In the genomic region with DNA sequence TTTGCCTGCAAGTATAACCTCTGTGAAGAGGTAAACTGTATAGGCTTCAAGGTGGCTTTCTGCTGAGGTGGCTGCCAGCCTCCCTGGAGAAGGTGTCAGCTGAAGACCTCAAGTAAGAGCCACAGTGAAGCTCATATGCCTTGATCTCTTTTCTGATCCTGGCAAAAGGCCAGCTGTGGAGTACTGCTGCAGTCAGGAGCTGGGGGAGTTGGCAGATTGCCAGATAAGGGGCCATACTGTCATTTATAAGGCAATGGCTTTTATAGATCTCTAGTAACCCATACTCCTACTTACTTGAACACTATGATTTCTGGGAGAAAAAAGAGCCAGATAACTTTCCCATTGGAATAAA, we compare ENCODE assay signal across 1 cellular context.
TF ChIP-seq lines count a peak whose summit lies in the region.

No MANE protein-coding gene starts in this region.

TF ChIP-seq in HEK293, 187 proteins besides CTCF, POLR2A, EP300 and RAD21 (continued from another document and continues in another):
- TF ChIP-seq, protein P1, sequence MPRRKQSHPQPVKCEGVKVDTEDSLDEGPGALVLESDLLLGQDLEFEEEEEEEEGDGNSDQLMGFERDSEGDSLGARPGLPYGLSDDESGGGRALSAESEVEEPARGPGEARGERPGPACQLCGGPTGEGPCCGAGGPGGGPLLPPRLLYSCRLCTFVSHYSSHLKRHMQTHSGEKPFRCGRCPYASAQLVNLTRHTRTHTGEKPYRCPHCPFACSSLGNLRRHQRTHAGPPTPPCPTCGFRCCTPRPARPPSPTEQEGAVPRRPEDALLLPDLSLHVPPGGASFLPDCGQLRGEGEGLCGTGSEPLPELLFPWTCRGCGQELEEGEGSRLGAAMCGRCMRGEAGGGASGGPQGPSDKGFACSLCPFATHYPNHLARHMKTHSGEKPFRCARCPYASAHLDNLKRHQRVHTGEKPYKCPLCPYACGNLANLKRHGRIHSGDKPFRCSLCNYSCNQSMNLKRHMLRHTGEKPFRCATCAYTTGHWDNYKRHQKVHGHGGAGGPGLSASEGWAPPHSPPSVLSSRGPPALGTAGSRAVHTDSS (tag by site-specific recombination; IDR thresholded peaks at IDR 0.05), result 0 out of 2 replicates have a peak, but pooled peaks have one; percentile 58
- TF ChIP-seq, protein P2, sequence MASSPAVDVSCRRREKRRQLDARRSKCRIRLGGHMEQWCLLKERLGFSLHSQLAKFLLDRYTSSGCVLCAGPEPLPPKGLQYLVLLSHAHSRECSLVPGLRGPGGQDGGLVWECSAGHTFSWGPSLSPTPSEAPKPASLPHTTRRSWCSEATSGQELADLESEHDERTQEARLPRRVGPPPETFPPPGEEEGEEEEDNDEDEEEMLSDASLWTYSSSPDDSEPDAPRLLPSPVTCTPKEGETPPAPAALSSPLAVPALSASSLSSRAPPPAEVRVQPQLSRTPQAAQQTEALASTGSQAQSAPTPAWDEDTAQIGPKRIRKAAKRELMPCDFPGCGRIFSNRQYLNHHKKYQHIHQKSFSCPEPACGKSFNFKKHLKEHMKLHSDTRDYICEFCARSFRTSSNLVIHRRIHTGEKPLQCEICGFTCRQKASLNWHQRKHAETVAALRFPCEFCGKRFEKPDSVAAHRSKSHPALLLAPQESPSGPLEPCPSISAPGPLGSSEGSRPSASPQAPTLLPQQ (tag by site-specific recombination; IDR thresholded peaks at IDR 0.05), result peak; percentile 61; the same call in 1 of the 2 replicates
- TF ChIP-seq ZNF221 (tag by site-specific recombination; IDR thresholded peaks at IDR 0.05; ENCODE audit: borderline replicate concordance) (peak; percentile 98; the same call in 1 of the 2 replicates), ZFHX2 (tag by site-specific recombination; conservative IDR thresholded peaks at IDR 0.05) (0 out of 2 replicates have a peak, but pooled peaks have one; percentile 13), ZNF214 (tag by site-specific recombination; IDR thresholded peaks at IDR 0.05; ENCODE audit: borderline replicate concordance) (peak; percentile 76; the same call in 1 of the 2 replicates), ZNF600 (tag by site-specific recombination; IDR thresholded peaks at IDR 0.05) (no peak), ZNF585B (tag by site-specific recombination; IDR thresholded peaks at IDR 0.05) (no peak), ZNF510 (tag by site-specific recombination; IDR thresholded peaks at IDR 0.05; ENCODE audit: insufficient replicate concordance) (peak; percentile 51), ZNF37A (tag by site-specific recombination; IDR thresholded peaks at IDR 0.05) (peak; percentile 92), ZNF112 (tag by site-specific recombination; IDR thresholded peaks at IDR 0.05) (peak; percentile 80), ZNF571 (tag by site-specific recombination; IDR thresholded peaks at IDR 0.05) (peak; percentile 96), ZNF561 (tag by site-specific recombination; IDR thresholded peaks at IDR 0.05; ENCODE audit: borderline replicate concordance) (peak; percentile 99), ZNF626 (tag by site-specific recombination; IDR thresholded peaks at IDR 0.05) (peak; percentile 92), ZNF335 (tag by site-specific recombination; conservative IDR thresholded peaks at IDR 0.05) (peak; percentile 60; the same call in 1 of the 2 replicates), ZNF843 (tag by site-specific recombination; IDR thresholded peaks at IDR 0.05) (peak; percentile 43; the same call in 1 of the 2 replicates), ZNF169 (tag by site-specific recombination; IDR thresholded peaks at IDR 0.05) (no peak), ZNF132 (tag by site-specific recombination; IDR thresholded peaks at IDR 0.05; ENCODE audit: borderline replicate concordance) (peak; percentile 70; the same call in 1 of the 2 replicates), ZNF341 (tag by site-specific recombination; IDR thresholded peaks at IDR 0.05; ENCODE audit: low read depth) (peak; percentile 41; the same call in 1 of the 2 replicates), ZNF549 (tag by site-specific recombination; IDR thresholded peaks at IDR 0.05) (peak; percentile 87), ZNF174 (tag by site-specific recombination; IDR thresholded peaks at IDR 0.05) (peak; percentile 91), ZNF610 (tag by site-specific recombination; IDR thresholded peaks at IDR 0.05; ENCODE audit: borderline replicate concordance) (peak; percentile 76; the same call in 1 of the 2 replicates), ZNF138 (tag by site-specific recombination; IDR thresholded peaks at IDR 0.05; ENCODE audit: borderline replicate concordance) (no peak), YY1 (tag by site-specific recombination; IDR thresholded peaks at IDR 0.05) (peak; percentile 22; the same call in 1 of the 2 replicates), ZNF624 (tag by site-specific recombination; IDR thresholded peaks at IDR 0.05) (0 out of 2 replicates have a peak, but pooled peaks have one; percentile 87), ZNF529 (tag by site-specific recombination; IDR thresholded peaks at IDR 0.05; ENCODE audit: insufficient replicate concordance) (peak; percentile 64), ZNF830 (tag by site-specific recombination; IDR thresholded peaks at IDR 0.05; ENCODE audit: low read depth) (peak; percentile 85), ZNF544 (tag by site-specific recombination; IDR thresholded peaks at IDR 0.05) (peak; percentile 95), ZNF350 (tag by site-specific recombination; IDR thresholded peaks at IDR 0.05) (peak; percentile 97), KLF10 (tag by site-specific recombination; IDR thresholded peaks at IDR 0.05) (peak; percentile 86), ZSCAN30 (tag by site-specific recombination; IDR thresholded peaks at IDR 0.05) (peak; percentile 91), ZNF521 (tag by site-specific recombination; IDR thresholded peaks at IDR 0.05) (no peak), FEZF1 (tag by site-specific recombination; IDR thresholded peaks at IDR 0.05) (peak; percentile 62), ZNF677 (tag by site-specific recombination; IDR thresholded peaks at IDR 0.05) (peak; percentile 67; the same call in 1 of the 2 replicates), ZNF155 (tag by site-specific recombination; IDR thresholded peaks at IDR 0.05) (no peak), ZNF660 (tag by site-specific recombination; IDR thresholded peaks at IDR 0.05) (peak; percentile 99), MZF1 (tag by site-specific recombination; IDR thresholded peaks at IDR 0.05; ENCODE audit: borderline replicate concordance) (peak; percentile 76; the same call in 1 of the 2 replicates), OSR2 (tag by site-specific recombination; IDR thresholded peaks at IDR 0.05) (peak; percentile 44; the same call in 1 of the 2 replicates), ZNF776 (tag by site-specific recombination; IDR thresholded peaks at IDR 0.05; ENCODE audit: borderline replicate concordance) (peak; percentile 95; the same call in 1 of the 2 replicates), ZNF658 (tag by site-specific recombination; IDR thresholded peaks at IDR 0.05) (no peak)
- TF ChIP-seq, protein P3, sequence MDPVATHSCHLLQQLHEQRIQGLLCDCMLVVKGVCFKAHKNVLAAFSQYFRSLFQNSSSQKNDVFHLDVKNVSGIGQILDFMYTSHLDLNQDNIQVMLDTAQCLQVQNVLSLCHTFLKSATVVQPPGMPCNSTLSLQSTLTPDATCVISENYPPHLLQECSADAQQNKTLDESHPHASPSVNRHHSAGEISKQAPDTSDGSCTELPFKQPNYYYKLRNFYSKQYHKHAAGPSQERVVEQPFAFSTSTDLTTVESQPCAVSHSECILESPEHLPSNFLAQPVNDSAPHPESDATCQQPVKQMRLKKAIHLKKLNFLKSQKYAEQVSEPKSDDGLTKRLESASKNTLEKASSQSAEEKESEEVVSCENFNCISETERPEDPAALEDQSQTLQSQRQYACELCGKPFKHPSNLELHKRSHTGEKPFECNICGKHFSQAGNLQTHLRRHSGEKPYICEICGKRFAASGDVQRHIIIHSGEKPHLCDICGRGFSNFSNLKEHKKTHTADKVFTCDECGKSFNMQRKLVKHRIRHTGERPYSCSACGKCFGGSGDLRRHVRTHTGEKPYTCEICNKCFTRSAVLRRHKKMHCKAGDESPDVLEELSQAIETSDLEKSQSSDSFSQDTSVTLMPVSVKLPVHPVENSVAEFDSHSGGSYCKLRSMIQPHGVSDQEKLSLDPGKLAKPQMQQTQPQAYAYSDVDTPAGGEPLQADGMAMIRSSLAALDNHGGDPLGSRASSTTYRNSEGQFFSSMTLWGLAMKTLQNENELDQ (tag by site-specific recombination; IDR thresholded peaks at IDR 0.05; ENCODE audit: low read depth), result no peak
- TF ChIP-seq, protein P4, sequence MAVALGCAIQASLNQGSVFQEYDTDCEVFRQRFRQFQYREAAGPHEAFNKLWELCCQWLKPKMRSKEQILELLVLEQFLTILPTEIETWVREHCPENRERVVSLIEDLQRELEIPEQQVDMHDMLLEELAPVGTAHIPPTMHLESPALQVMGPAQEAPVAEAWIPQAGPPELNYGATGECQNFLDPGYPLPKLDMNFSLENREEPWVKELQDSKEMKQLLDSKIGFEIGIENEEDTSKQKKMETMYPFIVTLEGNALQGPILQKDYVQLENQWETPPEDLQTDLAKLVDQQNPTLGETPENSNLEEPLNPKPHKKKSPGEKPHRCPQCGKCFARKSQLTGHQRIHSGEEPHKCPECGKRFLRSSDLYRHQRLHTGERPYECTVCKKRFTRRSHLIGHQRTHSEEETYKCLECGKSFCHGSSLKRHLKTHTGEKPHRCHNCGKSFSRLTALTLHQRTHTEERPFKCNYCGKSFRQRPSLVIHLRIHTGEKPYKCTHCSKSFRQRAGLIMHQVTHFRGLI (tag by site-specific recombination; IDR thresholded peaks at IDR 0.05), result peak; percentile 21; the same call in 1 of the 2 replicates
- TF ChIP-seq, protein P5, sequence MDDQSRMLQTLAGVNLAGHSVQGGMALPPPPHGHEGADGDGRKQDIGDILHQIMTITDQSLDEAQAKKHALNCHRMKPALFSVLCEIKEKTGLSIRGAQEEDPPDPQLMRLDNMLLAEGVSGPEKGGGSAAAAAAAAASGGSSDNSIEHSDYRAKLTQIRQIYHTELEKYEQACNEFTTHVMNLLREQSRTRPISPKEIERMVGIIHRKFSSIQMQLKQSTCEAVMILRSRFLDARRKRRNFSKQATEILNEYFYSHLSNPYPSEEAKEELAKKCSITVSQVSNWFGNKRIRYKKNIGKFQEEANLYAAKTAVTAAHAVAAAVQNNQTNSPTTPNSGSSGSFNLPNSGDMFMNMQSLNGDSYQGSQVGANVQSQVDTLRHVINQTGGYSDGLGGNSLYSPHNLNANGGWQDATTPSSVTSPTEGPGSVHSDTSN (CRISPR knock-in tag; IDR thresholded peaks at IDR 0.05), result no peak
- TF ChIP-seq, protein P6, sequence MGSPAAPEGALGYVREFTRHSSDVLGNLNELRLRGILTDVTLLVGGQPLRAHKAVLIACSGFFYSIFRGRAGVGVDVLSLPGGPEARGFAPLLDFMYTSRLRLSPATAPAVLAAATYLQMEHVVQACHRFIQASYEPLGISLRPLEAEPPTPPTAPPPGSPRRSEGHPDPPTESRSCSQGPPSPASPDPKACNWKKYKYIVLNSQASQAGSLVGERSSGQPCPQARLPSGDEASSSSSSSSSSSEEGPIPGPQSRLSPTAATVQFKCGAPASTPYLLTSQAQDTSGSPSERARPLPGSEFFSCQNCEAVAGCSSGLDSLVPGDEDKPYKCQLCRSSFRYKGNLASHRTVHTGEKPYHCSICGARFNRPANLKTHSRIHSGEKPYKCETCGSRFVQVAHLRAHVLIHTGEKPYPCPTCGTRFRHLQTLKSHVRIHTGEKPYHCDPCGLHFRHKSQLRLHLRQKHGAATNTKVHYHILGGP (tag by site-specific recombination; IDR thresholded peaks at IDR 0.05), result peak; percentile 81
- TF ChIP-seq, protein P7, sequence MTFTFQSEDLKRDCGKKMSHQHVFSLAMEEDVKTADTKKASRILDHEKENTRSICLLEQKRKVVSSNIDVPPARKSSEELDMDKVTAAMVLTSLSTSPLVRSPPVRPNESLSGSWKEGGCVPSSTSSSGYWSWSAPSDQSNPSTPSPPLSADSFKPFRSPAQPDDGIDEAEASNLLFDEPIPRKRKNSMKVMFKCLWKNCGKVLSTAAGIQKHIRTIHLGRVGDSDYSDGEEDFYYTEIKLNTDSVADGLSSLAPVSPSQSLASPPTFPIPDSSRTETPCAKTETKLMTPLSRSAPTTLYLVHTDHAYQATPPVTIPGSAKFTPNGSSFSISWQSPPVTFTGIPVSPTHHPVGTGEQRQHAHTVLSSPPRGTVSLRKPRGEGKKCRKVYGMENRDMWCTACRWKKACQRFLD (tag by site-specific recombination; IDR thresholded peaks at IDR 0.05), result no peak
- TF ChIP-seq, protein P8, sequence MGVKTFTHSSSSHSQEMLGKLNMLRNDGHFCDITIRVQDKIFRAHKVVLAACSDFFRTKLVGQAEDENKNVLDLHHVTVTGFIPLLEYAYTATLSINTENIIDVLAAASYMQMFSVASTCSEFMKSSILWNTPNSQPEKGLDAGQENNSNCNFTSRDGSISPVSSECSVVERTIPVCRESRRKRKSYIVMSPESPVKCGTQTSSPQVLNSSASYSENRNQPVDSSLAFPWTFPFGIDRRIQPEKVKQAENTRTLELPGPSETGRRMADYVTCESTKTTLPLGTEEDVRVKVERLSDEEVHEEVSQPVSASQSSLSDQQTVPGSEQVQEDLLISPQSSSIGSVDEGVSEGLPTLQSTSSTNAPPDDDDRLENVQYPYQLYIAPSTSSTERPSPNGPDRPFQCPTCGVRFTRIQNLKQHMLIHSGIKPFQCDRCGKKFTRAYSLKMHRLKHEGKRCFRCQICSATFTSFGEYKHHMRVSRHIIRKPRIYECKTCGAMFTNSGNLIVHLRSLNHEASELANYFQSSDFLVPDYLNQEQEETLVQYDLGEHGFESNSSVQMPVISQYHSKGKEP (tag by site-specific recombination; IDR thresholded peaks at IDR 0.05), result peak; percentile 93
- TF ChIP-seq, protein P9, sequence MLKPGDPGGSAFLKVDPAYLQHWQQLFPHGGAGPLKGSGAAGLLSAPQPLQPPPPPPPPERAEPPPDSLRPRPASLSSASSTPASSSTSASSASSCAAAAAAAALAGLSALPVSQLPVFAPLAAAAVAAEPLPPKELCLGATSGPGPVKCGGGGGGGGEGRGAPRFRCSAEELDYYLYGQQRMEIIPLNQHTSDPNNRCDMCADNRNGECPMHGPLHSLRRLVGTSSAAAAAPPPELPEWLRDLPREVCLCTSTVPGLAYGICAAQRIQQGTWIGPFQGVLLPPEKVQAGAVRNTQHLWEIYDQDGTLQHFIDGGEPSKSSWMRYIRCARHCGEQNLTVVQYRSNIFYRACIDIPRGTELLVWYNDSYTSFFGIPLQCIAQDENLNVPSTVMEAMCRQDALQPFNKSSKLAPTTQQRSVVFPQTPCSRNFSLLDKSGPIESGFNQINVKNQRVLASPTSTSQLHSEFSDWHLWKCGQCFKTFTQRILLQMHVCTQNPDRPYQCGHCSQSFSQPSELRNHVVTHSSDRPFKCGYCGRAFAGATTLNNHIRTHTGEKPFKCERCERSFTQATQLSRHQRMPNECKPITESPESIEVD (tag by site-specific recombination; IDR thresholded peaks at IDR 0.05), result peak; percentile 38; the same call in 1 of the 2 replicates
- TF ChIP-seq, protein P10, sequence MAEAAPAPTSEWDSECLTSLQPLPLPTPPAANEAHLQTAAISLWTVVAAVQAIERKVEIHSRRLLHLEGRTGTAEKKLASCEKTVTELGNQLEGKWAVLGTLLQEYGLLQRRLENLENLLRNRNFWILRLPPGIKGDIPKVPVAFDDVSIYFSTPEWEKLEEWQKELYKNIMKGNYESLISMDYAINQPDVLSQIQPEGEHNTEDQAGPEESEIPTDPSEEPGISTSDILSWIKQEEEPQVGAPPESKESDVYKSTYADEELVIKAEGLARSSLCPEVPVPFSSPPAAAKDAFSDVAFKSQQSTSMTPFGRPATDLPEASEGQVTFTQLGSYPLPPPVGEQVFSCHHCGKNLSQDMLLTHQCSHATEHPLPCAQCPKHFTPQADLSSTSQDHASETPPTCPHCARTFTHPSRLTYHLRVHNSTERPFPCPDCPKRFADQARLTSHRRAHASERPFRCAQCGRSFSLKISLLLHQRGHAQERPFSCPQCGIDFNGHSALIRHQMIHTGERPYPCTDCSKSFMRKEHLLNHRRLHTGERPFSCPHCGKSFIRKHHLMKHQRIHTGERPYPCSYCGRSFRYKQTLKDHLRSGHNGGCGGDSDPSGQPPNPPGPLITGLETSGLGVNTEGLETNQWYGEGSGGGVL (tag by site-specific recombination; IDR thresholded peaks at IDR 0.05), result peak; percentile 40
